Comparison of ENCODE assay signal across 1 cellular context in the genomic region with DNA sequence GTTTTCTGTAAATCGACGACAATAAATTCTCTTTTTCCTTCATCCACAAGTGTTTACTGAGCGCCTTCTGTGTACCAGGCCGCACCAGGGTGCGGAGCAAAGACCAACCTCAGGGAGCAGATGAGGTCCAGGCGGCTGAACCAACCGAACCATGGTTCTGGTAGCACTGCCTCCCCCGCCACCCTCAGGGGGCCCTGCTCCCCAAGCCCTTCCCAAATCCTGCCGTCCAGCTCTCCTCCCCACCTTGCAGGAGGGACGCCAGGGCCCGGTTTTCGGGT.
TF ChIP-seq lines count a peak whose summit lies in the region.

No MANE protein-coding gene starts in this region.

TF ChIP-seq in HEK293, 187 proteins besides CTCF, POLR2A, EP300 and RAD21 (continued from another document):
- TF ChIP-seq KLF1 (tag by site-specific recombination; IDR thresholded peaks at IDR 0.05) = no peak
TF ChIP-seq in HEK293: peak in this region for 0.
